ENCODE assay signal across 7 cellular contexts in the genomic region with DNA sequence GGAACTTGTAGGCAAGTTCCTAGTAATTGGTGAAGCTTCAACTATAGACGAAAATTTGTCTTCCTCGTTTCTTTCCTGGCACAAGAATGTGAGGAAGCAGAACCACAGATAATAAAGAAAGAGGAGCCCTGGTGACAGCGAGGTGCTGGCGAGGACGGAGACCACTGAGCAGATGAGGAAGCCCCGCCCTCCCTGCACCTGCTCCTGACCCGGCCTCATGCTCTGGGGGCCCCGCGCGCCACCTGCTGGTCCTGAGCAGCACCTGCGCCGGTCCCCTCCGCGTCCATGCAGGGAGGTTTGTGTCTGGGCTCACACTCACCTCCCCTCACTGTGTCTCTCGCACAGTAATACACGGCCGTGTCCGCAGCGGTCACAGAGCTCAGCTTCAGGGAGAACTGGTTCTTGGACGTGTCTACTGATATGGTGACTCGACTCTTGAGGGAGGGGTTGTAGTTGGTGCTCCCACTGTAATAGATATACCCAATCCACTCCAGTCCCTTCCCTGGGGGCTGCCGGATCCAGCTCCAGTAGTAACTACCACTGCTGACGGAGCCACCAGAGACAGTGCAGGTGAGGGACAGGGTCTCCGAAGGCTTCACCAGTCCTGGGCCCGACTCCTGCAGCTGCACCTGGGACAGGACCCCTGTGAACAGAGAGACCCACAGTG.
DNase-seq lines count a peak whose midpoint lies in the region; FAIRE-seq and TF ChIP-seq lines count a peak whose summit lies in the region.
"Not testable (repeated sequence)": the region's sequence is repeated elsewhere in the genome, so short reads cannot be mapped to it uniquely, and the experiment has no call there.

No MANE protein-coding gene starts in this region.

- H3K27me3 ChIP-seq in H1 (replicated peaks in 1 of 4; ENCODE audit: control insufficient read depth in 3 of 4, extremely low read depth in 1 of 4, insufficient read depth in 3 of 4, low read length in 3 of 4) = not testable (repeated sequence)

- H3K23me2 ChIP-seq in H1 (ENCODE audit: low read depth, low read length) = not testable (repeated sequence)

- TF ChIP-seq RAD21 in H1 (IDR thresholded peaks at IDR 0.05 in 1 of 2, conservative IDR thresholded peaks at IDR 0.05 in 1 of 2; ENCODE audit: low read depth in 2 of 2, low read length in 2 of 2) = not testable (repeated sequence)

- H2AFZ ChIP-seq in H1 (ENCODE audit: low read length) = not testable (repeated sequence)

- not testable (repeated sequence) for H3K18ac ChIP-seq in H1 (ENCODE audit: extremely low read depth, low read length)

- CTCF ChIA-PET in HEK293 (lab: Yijun Ruan, JAX) (interaction anchor here (1.3 to 1.5 kb wide), 2 partner anchors 53 to 236 kb away, joined by 3 to 4 read pairs; no protein-coding TSS in a partner anchor), H1 (lab: Charles Lee; ENCODE audit: partially characterized antibody) (interaction anchor here (0.6 to 0.7 kb wide), 2 partner anchors 120 to 138 kb away, joined by 3 to 4 read pairs; no protein-coding TSS in a partner anchor)

- not testable (repeated sequence) for H4K20me1 ChIP-seq in H1 (replicated peaks in 1 of 2; ENCODE audit: control insufficient read depth in 1 of 2, insufficient read depth in 2 of 2, low read length in 2 of 2)

- not testable (repeated sequence) for H3K14ac ChIP-seq in H1 (ENCODE audit: insufficient read length)

- not testable (repeated sequence) for H4K8ac ChIP-seq in H1 (ENCODE audit: extremely low read depth, insufficient read depth, low read length)

- POLR2A ChIA-PET in HEK293 (lab: Yijun Ruan, JAX); H1 (lab: Charles Lee; ENCODE audit: partially characterized antibody): not testable (repeated sequence)

- not testable (repeated sequence) for H3K56ac ChIP-seq in H1 (replicated peaks; ENCODE audit: insufficient read length, low read depth, low read length)

- not testable (repeated sequence) for H4K5ac ChIP-seq in H1 (ENCODE audit: insufficient read length, low read depth, low read length)

- not testable (repeated sequence) for H3K23ac ChIP-seq in H1 (ENCODE audit: insufficient read length)

- H3K4me1 ChIP-seq in HEK293 (ENCODE audit: control insufficient read depth, insufficient read depth, low read length); H1 (replicated peaks in 1 of 4; ENCODE audit: control insufficient read depth in 3 of 4, insufficient read depth in 4 of 4, low read length in 3 of 4): not testable (repeated sequence)

- not testable (repeated sequence) for TF ChIP-seq POLR2A in H1 (IDR thresholded peaks at IDR 0.05; ENCODE audit: control extremely low read depth in 1 of 2, low read depth in 2 of 2, low read length in 2 of 2)

- not testable (repeated sequence) for H3K4ac ChIP-seq in H1 (replicated peaks; ENCODE audit: insufficient read length, low read depth, low read length)

- H3K4me3 ChIP-seq in HEK293 (ENCODE audit: low read depth, low read length); H1 (ENCODE audit: extremely low read depth in 1 of 4, insufficient read depth in 2 of 4, low read depth in 3 of 4, low read length in 4 of 4): not testable (repeated sequence)

- H3K9me3 ChIP-seq in HEK293 (ENCODE audit: control insufficient read depth, insufficient read depth, low read depth, low read length) = not testable (repeated sequence)
- peaks cover 39 to 67% of the 10 kb centered on the region in 2 experiments for H3K9me3 ChIP-seq in H1 (ENCODE audit: insufficient read depth in 2 of 2, low read depth in 1 of 2, low read length in 1 of 2)

- DNase-seq in DMS53 (lab: John Stamatoyannopoulos, UW) (peak; percentile 16), NCI-H345 treated with DMSO at 0.1 percent for 48 hours (lab: John Stamatoyannopoulos, UW; ENCODE audit: unreplicated experiment) (peak; percentile 2), T-helper 1 cell (peak in 4 of 5 donors; percentile 16 to 51 (median 36)), activated T-cell treated with anti-CD3 and anti-CD28 coated beads for 24 hours (ENCODE audit: low read depth) (peak; percentile 11)
- DNase-seq in H1 (ENCODE audit: low read depth in 1 of 2, low spot score in 2 of 2) = not testable (repeated sequence)
- DNase-seq in stimulated activated CD4-positive, alpha-beta T cell treated with anti-CD3 and anti-CD28 coated beads, Interleukin-12 subunit alpha, Interleukin-12 subunit beta, amount 100 ng/mL, for 4 hours = peak; percentile 10

- not testable (repeated sequence) for H2BK120ac ChIP-seq in H1 (replicated peaks; ENCODE audit: low read depth, low read length)

- not testable (repeated sequence) for H3K27ac ChIP-seq in HEK293 (ENCODE audit: extremely low read depth, low read depth, low read length); H1 (ENCODE audit: low read depth, low read length)

- not testable (repeated sequence) for H2BK5ac ChIP-seq in H1 (ENCODE audit: low read depth, low read length)

- not testable (repeated sequence) for H2BK15ac ChIP-seq in H1 (ENCODE audit: low read length)

- TF ChIP-seq CTCF in HEK293 (tag by site-specific recombination; IDR thresholded peaks at IDR 0.05) = peak; percentile 31; the same call in 1 of the 2 replicates
- peak in 2 of 3 experiments; percentile 2 to 19; a peak in 2 of 4 replicates for TF ChIP-seq CTCF in H1 (IDR thresholded peaks at IDR 0.05; ENCODE audit: control extremely low read depth in 1 of 3, insufficient read depth in 1 of 3, low read depth in 1 of 3, low read length in 3 of 3)

- H2BK12ac ChIP-seq in H1 (ENCODE audit: low read depth, low read length) = not testable (repeated sequence)

- H3K79me1 ChIP-seq in H1 (ENCODE audit: low read depth, low read length) = not testable (repeated sequence)

- not testable (repeated sequence) for H3K79me2 ChIP-seq in H1 (ENCODE audit: control insufficient read depth in 1 of 2, insufficient read depth in 2 of 2, low read length in 2 of 2)

- H3K36me3 ChIP-seq in HEK293 (ENCODE audit: control insufficient read depth in 2 of 2, insufficient read depth in 1 of 2, low read length in 2 of 2); H1 (ENCODE audit: control insufficient read depth in 2 of 4, insufficient read depth in 4 of 4, low read length in 3 of 4): not testable (repeated sequence)

- not testable (repeated sequence) for FAIRE-seq in H1 (lab: Jason Lieb, UNC)

- not testable (repeated sequence) for H3K4me2 ChIP-seq in H1 (ENCODE audit: insufficient read depth in 1 of 2, low read depth in 2 of 2, low read length in 2 of 2)

- H3K9ac ChIP-seq in H1 (replicated peaks in 1 of 4; ENCODE audit: extremely low read depth in 1 of 4, low read depth in 3 of 4, low read length in 3 of 4) = not testable (repeated sequence)

- TF ChIP-seq EP300 in H1 (IDR thresholded peaks at IDR 0.05; ENCODE audit: borderline replicate concordance in 1 of 2, low read depth in 2 of 2, low read length in 2 of 2) = not testable (repeated sequence)

- not testable (repeated sequence) for H4K91ac ChIP-seq in H1 (replicated peaks; ENCODE audit: insufficient read length, low read length)

- 79% methylated on average over 3 of the region's 25 CpGs; no CpG with 5 or more reads in 1 of the 2 experiments for WGBS in H1 (ENCODE audit: extremely low coverage in 1 of 2, insufficient coverage in 1 of 2, insufficient read length in 1 of 2, insufficient replicate concordance in 2 of 2, low coverage in 1 of 2, low lambda C conversion rate in 2 of 2, missing lambda C conversion rate in 1 of 2), 2 experiments

- not testable (repeated sequence) for H2AK5ac ChIP-seq in H1 (ENCODE audit: low read depth, low read length)

- not testable (repeated sequence) for H2BK20ac ChIP-seq in H1 (ENCODE audit: low read length)
